In the genomic region with DNA sequence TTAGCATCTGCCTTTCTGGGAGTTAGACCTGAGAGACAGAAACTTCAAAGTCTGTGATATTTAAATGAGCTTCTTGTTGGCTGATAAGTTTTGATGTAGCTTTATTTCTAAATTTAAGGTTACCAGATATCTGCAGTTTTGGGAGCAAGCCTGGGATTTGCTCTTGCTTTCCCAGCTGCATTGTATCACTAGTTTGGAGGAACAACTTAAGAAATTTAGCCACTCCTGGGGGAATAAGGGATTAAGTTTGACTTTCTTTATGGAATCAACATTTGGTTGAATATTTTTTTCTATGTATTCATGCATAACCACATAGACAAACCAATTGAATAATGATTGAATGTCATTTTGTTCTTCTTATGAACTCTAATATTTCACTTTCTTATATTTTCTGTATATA, we compare ENCODE assay signal across 18 cellular contexts.
A peak's percentile ranks its signal among the peaks of the same experiment; 100 is the strongest.
DNase-seq lines count a peak whose midpoint lies in the region; ATAC-seq and TF ChIP-seq lines count a peak whose summit lies in the region.
"Had no signal": no experiment of that assay in that cellular context is flagged by ENCODE, and none has a peak within 500 bp of the region (broad histone marks: within the 10 kb centered on the region; RNA-seq: fewer than 3 reads in every experiment).

No MANE protein-coding gene starts in this region.

- no peak for ATAC-seq in GM18858 (IDR thresholded peaks at IDR 0.05; ENCODE audit: unreplicated experiment)
- ATAC-seq: GM23338 had no signal

- DNase-seq in LHCN-M2 (ENCODE audit: low read depth) (peak; percentile 76), adipocyte (ENCODE audit: low read depth) (peak; percentile 53), left kidney (ENCODE audit: low read depth, low spot score) (peak; percentile 11), thyroid gland (no peak)
- DNase-seq: ACHN; BE2C; C1 segment of cervical spinal cord; CD4-positive, CD25-positive, alpha-beta regulatory T cell; CD8-positive, alpha-beta memory T cell; COR-L47; DMS79; GDM1; HCEC 1CT; IMR-90 had no signal

- TF ChIP-seq POLR2A in thyroid gland (IDR thresholded peaks at IDR 0.05): no peak

- no peak overlapping the region for H3K27ac ChIP-seq in thyroid gland
- H3K27ac ChIP-seq: HL-60 had no signal

- H3K9me3 ChIP-seq in adipocyte (ENCODE audit: control insufficient read depth, low read length) (no peaks in the 10 kb centered on the region), skeletal muscle satellite cell (replicated peaks; ENCODE audit: low read length) (peaks cover 4% of the 10 kb centered on the region), thyroid gland (no peaks in the 10 kb centered on the region)

- no peak overlapping the region for H3K4me2 ChIP-seq in skeletal muscle satellite cell (ENCODE audit: low read length)
- H3K4me2 ChIP-seq: GM23338 had no signal

- H3K9ac ChIP-seq in adipocyte (ENCODE audit: low read length) (no peak overlapping the region), skeletal muscle satellite cell (ENCODE audit: low read depth, low read length) (peak overlapping the region; percentile 10)

- H3K36me3 ChIP-seq in adipocyte (ENCODE audit: control insufficient read depth, insufficient read depth, low read length, severe bottlenecking) (no peaks in the 10 kb centered on the region), skeletal muscle satellite cell (ENCODE audit: insufficient read depth, low read length) (no peaks in the 10 kb centered on the region), thyroid gland (no peaks in the 10 kb centered on the region)
- H3K36me3 ChIP-seq: BE2C had no signal

- no peak for TF ChIP-seq CTCF in thyroid gland (IDR thresholded peaks at IDR 0.05)

- H3K4me1 ChIP-seq in adipocyte (ENCODE audit: control insufficient read depth, insufficient read depth, low read length) (peaks cover 17% of the 10 kb centered on the region), skeletal muscle satellite cell (ENCODE audit: control insufficient read depth, insufficient read depth, low read length) (peaks cover 32% of the 10 kb centered on the region), thyroid gland (no peaks in the 10 kb centered on the region)
- H3K4me1 ChIP-seq: BE2C had no signal

- H3K4me3 ChIP-seq in adipocyte (ENCODE audit: low read length) (no peak overlapping the region), skeletal muscle satellite cell (ENCODE audit: low read length) (no peak overlapping the region), thyroid gland (replicated peaks in 1 of 3) (no peak overlapping the region)
- H3K4me3 ChIP-seq: GM23338 had no signal

- intact Hi-C loops in thyroid gland (cut with DNase I): no loop called here

- H3K27me3 ChIP-seq in adipocyte (replicated peaks; ENCODE audit: control insufficient read depth, insufficient read depth, low read length): no peaks in the 10 kb centered on the region
- H3K27me3 ChIP-seq in skeletal muscle satellite cell (ENCODE audit: control insufficient read depth, insufficient read depth, low read length): no peaks in the 10 kb centered on the region
- H3K27me3 ChIP-seq in thyroid gland: no peaks in the 10 kb centered on the region
- H3K27me3 ChIP-seq: BE2C had no signal

Comparison
In these comparisons a context has a peak if more than half of its experiments do, and no peak if none do; other contexts are left out.
1. DNase-seq: peak in LHCN-M2 (single experiment), adipocyte (single experiment) and left kidney (single experiment); none in thyroid gland (0 of 2).